In genomic region chr12:115354007-115354452, GRCh38 we compare ENCODE assay signal across 8 cellular contexts.
DNase-seq lines count a peak whose midpoint lies in the region; ATAC-seq and TF ChIP-seq lines count a peak whose summit lies in the region.

No MANE protein-coding gene starts in this region.

- H3K27me3 Mint-ChIP-seq in mesothelial cell of epicardium (ENCODE audit: low read depth): no peaks in the 10 kb centered on the region
- no peaks in the 10 kb centered on the region for H3K27me3 Mint-ChIP-seq in natural killer cell treated with Interleukin-12 subunit alpha and Interleukin-12 subunit beta and Interleukin-15 and Interleukin-18, amount 100 ng/mL, for 72 hours
- no peaks in the 10 kb centered on the region for H3K27me3 Mint-ChIP-seq in CD8-positive, alpha-beta memory T cell

- intact Hi-C loops in mammary epithelial cell (cut with micrococcal nuclease): loop anchor here (1.0 to 5.0 kb wide), 3 partner anchors 13 to 672 kb away; partner anchors contain the start of gene TBX3

- no peak for ATAC-seq in GM18520 (IDR thresholded peaks at IDR 0.05; ENCODE audit: unreplicated experiment)
- no peak for ATAC-seq in natural killer cell treated with Interleukin-12 subunit alpha and Interleukin-12 subunit beta and Interleukin-15 and Interleukin-18, amount 100 ng/mL, for 72 hours

- no peaks in the 10 kb centered on the region for H3K36me3 Mint-ChIP-seq in mesothelial cell of epicardium
- no peaks in the 10 kb centered on the region for H3K36me3 Mint-ChIP-seq in natural killer cell treated with Interleukin-12 subunit alpha and Interleukin-12 subunit beta and Interleukin-15 and Interleukin-18, amount 100 ng/mL, for 72 hours
- H3K36me3 Mint-ChIP-seq in CD8-positive, alpha-beta memory T cell: no peaks in the 10 kb centered on the region

- 20% methylated on average over 3 of the region's 4 CpGs for WGBS in mammary epithelial cell (ENCODE audit: low coverage, missing lambda C conversion rate)

- H3K4me1 ChIP-seq in mammary epithelial cell (ENCODE audit: insufficient read depth, low read length): peaks cover 17% of the 10 kb centered on the region
- no peaks in the 10 kb centered on the region for H3K4me1 ChIP-seq in CD8-positive, alpha-beta memory T cell (ENCODE audit: insufficient read depth, low read length)

- no TSS peak for BruUV-seq in mammary epithelial cell (replicated peaks; lab: Mats Ljungman, UMichigan)

- H3K9ac ChIP-seq in mammary epithelial cell (ENCODE audit: insufficient read depth, low read length): peak overlapping the region; percentile 94

- peaks cover 10% of the 10 kb centered on the region for H3K9me3 Mint-ChIP-seq in mesothelial cell of epicardium
- peaks cover 8% of the 10 kb centered on the region for H3K9me3 Mint-ChIP-seq in natural killer cell treated with Interleukin-12 subunit alpha and Interleukin-12 subunit beta and Interleukin-15 and Interleukin-18, amount 100 ng/mL, for 72 hours
- H3K9me3 Mint-ChIP-seq in CD8-positive, alpha-beta memory T cell: peaks cover 0 to 7% (median 2%) of the 10 kb centered on the region in 5 donors

- peak overlapping the region; percentile 96 for H3K27ac ChIP-seq in mammary epithelial cell (ENCODE audit: insufficient read depth, low read depth, low read length)
- H3K27ac ChIP-seq in CD8-positive, alpha-beta memory T cell (ENCODE audit: low read depth, low read length): no peak overlapping the region

- DNase-seq in Daoy (ENCODE audit: low read depth): peak; percentile 95
- peak; percentile 96 for DNase-seq in M059J (ENCODE audit: low read depth)
- peak; percentile 99 for DNase-seq in mammary epithelial cell
- no peak for DNase-seq in mesothelial cell of epicardium (ENCODE audit: low spot score in 2 of 2, unreplicated experiment in 2 of 2)
- DNase-seq in NCI-H146 (lab: John Stamatoyannopoulos, UW): no peak
- DNase-seq in natural killer cell treated with Interleukin-12 subunit alpha and Interleukin-12 subunit beta and Interleukin-15 and Interleukin-18, amount 100 ng/mL, for 72 hours (ENCODE audit: low spot score): no peak
- DNase-seq in CD8-positive, alpha-beta memory T cell: no peak

- H2AFZ ChIP-seq in mammary epithelial cell (ENCODE audit: low read depth, low read length): peak overlapping the region; percentile 75

- no peak overlapping the region for H3K4me3 Mint-ChIP-seq in mesothelial cell of epicardium
- H3K4me3 Mint-ChIP-seq in natural killer cell treated with Interleukin-12 subunit alpha and Interleukin-12 subunit beta and Interleukin-15 and Interleukin-18, amount 100 ng/mL, for 72 hours: no peak overlapping the region
- H3K4me3 Mint-ChIP-seq in CD8-positive, alpha-beta memory T cell: peak overlapping the region in 1 of 7 donors; percentile 49

- peak overlapping the region; percentile 41 to 51 (median 47) for H3K4me3 ChIP-seq in mammary epithelial cell (replicated peaks in 1 of 3; ENCODE audit: insufficient read depth in 1 of 3, low read depth in 2 of 3, low read length in 3 of 3)
- no peak overlapping the region for H3K4me3 ChIP-seq in CD8-positive, alpha-beta memory T cell (ENCODE audit: low read length)

- peak overlapping the region; percentile 89 for H3K4me2 ChIP-seq in mammary epithelial cell (ENCODE audit: insufficient read depth, low read depth, low read length)

- in situ Hi-C loops in mammary epithelial cell (cut with MboI; ENCODE audit: low sequenced_read_pairs in 2 of 2): loop anchor here in 1 of 2 donors (25.0 kb wide), 1 partner anchor 408 kb away; no protein-coding TSS in a partner anchor

- CTCF ChIA-PET in mammary epithelial cell (lab: Charles Lee; ENCODE audit: low non-redundant PET): interaction anchor here (0.5 to 0.7 kb wide), 3 partner anchors 103 to 662 kb away, joined by 3 read pairs; no protein-coding TSS in a partner anchor
- CTCF ChIA-PET in CD8-positive, alpha-beta memory T cell (lab: Charles Lee): no interaction called here

- no peaks in the 10 kb centered on the region for H4K20me1 ChIP-seq in mammary epithelial cell (ENCODE audit: insufficient read depth, low read length)

- H3K27ac Mint-ChIP-seq in mesothelial cell of epicardium: peak overlapping the region; percentile 86
- no peak overlapping the region for H3K27ac Mint-ChIP-seq in natural killer cell treated with Interleukin-12 subunit alpha and Interleukin-12 subunit beta and Interleukin-15 and Interleukin-18, amount 100 ng/mL, for 72 hours
- H3K27ac Mint-ChIP-seq in CD8-positive, alpha-beta memory T cell: no peak overlapping the region

- no peaks in the 10 kb centered on the region for H3K79me2 ChIP-seq in mammary epithelial cell (ENCODE audit: insufficient read depth, low read length)

- no peaks in the 10 kb centered on the region for H3K9me3 ChIP-seq in mammary epithelial cell (replicated peaks; ENCODE audit: insufficient read depth, low read length)
- H3K9me3 ChIP-seq in CD8-positive, alpha-beta memory T cell (ENCODE audit: low read length): no peaks in the 10 kb centered on the region

- H3K4me1 Mint-ChIP-seq in mesothelial cell of epicardium: peaks cover 37% of the 10 kb centered on the region
- no peaks in the 10 kb centered on the region for H3K4me1 Mint-ChIP-seq in natural killer cell treated with Interleukin-12 subunit alpha and Interleukin-12 subunit beta and Interleukin-15 and Interleukin-18, amount 100 ng/mL, for 72 hours (ENCODE audit: low read depth in 2 of 2)
- no peaks in the 10 kb centered on the region for H3K4me1 Mint-ChIP-seq in CD8-positive, alpha-beta memory T cell

- POLR2A ChIA-PET in CD8-positive, alpha-beta memory T cell (lab: Charles Lee): no interaction called here

- no peaks in the 10 kb centered on the region for H3K27me3 ChIP-seq in mammary epithelial cell (ENCODE audit: insufficient read depth, low read length)
- H3K27me3 ChIP-seq in CD8-positive, alpha-beta memory T cell (ENCODE audit: insufficient read depth, low read length, poor library complexity, severe bottlenecking): no peaks in the 10 kb centered on the region

- dilution Hi-C loops in mammary epithelial cell (cut with HindIII; ENCODE audit: low sequenced_read_pairs): no loop called here

- no peak for TF ChIP-seq CTCF in mammary epithelial cell (conservative IDR thresholded peaks at IDR 0.05 in 1 of 2, IDR thresholded peaks at IDR 0.05 in 1 of 2; ENCODE audit: extremely low read depth in 1 of 2, insufficient read depth in 1 of 2, low read depth in 1 of 2, low read length in 2 of 2)
- no peak for TF ChIP-seq CTCF in mesothelial cell of epicardium (IDR thresholded peaks at IDR 0.05; ENCODE audit: unreplicated experiment)

- H3K36me3 ChIP-seq in mammary epithelial cell (ENCODE audit: insufficient read depth, low read length): no peaks in the 10 kb centered on the region
- no peaks in the 10 kb centered on the region for H3K36me3 ChIP-seq in CD8-positive, alpha-beta memory T cell (ENCODE audit: insufficient read depth, low read length)

Comparison
In these comparisons a context has a peak if more than half of its experiments do, and no peak if none do; other contexts are left out.
1. DNase-seq: peak in Daoy (single experiment), M059J (single experiment) and mammary epithelial cell (single experiment); none in mesothelial cell of epicardium (0 of 2), NCI-H146 (single experiment), natural killer cell treated with Interleukin-12 subunit alpha and Interleukin-12 subunit beta and Interleukin-15 and Interleukin-18, amount 100 ng/mL, for 72 hours (single experiment) and CD8-positive, alpha-beta memory T cell (0 of 5).